11 cellular contexts compared by ENCODE assay signal in genomic region chr7:150515248-150515647, GRCh38. TPM values are rescaled to one million over a fixed set of nuclear protein-coding genes. Genes with fewer than 3 reads are reported as not detected.
DNase-seq lines count a peak whose midpoint lies in the region; ATAC-seq and TF ChIP-seq lines count a peak whose summit lies in the region.
"Had no signal": no experiment of that assay in that cellular context is flagged by ENCODE, and none has a peak within 500 bp of the region (broad histone marks: within the 10 kb centered on the region; RNA-seq: fewer than 3 reads in every experiment).

No MANE protein-coding gene starts in this region.

- DNase-seq in dorsolateral prefrontal cortex: no peak
- no peak for DNase-seq in glomerular visceral epithelial cell (ENCODE audit: extremely low spot score)
- DNase-seq in Ammon's horn (ENCODE audit: low spot score): no peak
- no peak for DNase-seq in NCI-H345 treated with DMSO at 0.1 percent for 48 hours (lab: John Stamatoyannopoulos, UW; ENCODE audit: unreplicated experiment)
- DNase-seq: foreskin fibroblast, NCI-H1092, occipital lobe had no signal

- H3K4me3 ChIP-seq in dorsolateral prefrontal cortex (peak overlapping the region in 55 of 59 donors; percentile 1 to 62 (median 43)), skin epidermis (peak overlapping the region; percentile 31 to 54 (median 38))

- H3K27ac ChIP-seq in dorsolateral prefrontal cortex (peak overlapping the region in 50 of 59 donors; percentile 1 to 82 (median 51)), skin epidermis (peak overlapping the region in 20 of 21 experiments; percentile 58 to 95 (median 78))

- intact Hi-C loops in dorsolateral prefrontal cortex (cut with DNase I): no loop called here

- ATAC-seq in GM18511 (IDR thresholded peaks at IDR 0.05; ENCODE audit: unreplicated experiment) (peak; percentile 21), HG02852 (IDR thresholded peaks at IDR 0.05; ENCODE audit: unreplicated experiment) (peak; percentile 20), GM19467 (IDR thresholded peaks at IDR 0.05; ENCODE audit: unreplicated experiment) (no peak)

- H3K27me3 ChIP-seq in dorsolateral prefrontal cortex: no peaks in the 10 kb centered on the region

- TF ChIP-seq CTCF in dorsolateral prefrontal cortex (IDR thresholded peaks at IDR 0.05 in 54 of 56, conservative IDR thresholded peaks at IDR 0.05 in 2 of 56; ENCODE audit: low read depth in 1 of 56, partially characterized antibody in 56 of 56): no peak

RNA-seq across cellular contexts. Expression of gene GIMAP7, which starts 0.6 kb away (rescaled TPM):
- 10 to 100 TPM in 23 of 120 experiments, 1 to 10 TPM in 97; 3.1 to 21.0 (median 7.4) TPM for total RNA-seq in dorsolateral prefrontal cortex

RNA-seq across cellular contexts. Expression of gene GIMAP4, which starts 51.9 kb away (rescaled TPM):
- total RNA-seq in dorsolateral prefrontal cortex: 10 to 100 TPM in 113 of 120 experiments, 1 to 10 TPM in 7; 7.2 to 40.3 (median 15.1) TPM
